Comparison of ENCODE assay signal across 21 cellular contexts in genomic region chr12:94379479-94380113, GRCh38.
A peak's percentile ranks its signal among the peaks of the same experiment; 100 is the strongest.
DNase-seq lines count a peak whose midpoint lies in the region; ATAC-seq and TF ChIP-seq lines count a peak whose summit lies in the region.
"Had no signal": no experiment of that assay in that cellular context is flagged by ENCODE, and none has a peak within 500 bp of the region (broad histone marks: within the 10 kb centered on the region; RNA-seq: fewer than 3 reads in every experiment).

No MANE protein-coding gene starts in this region.

- BruUV-seq in Calu3 (replicated peaks; lab: Mats Ljungman, UMichigan) (no TSS peak), IMR-90 (replicated peaks; lab: Mats Ljungman, UMichigan) (no TSS peak)

- no peaks in the 10 kb centered on the region for H3K79me1 ChIP-seq in IMR-90 (ENCODE audit: low read depth in 1 of 2, low read length in 2 of 2)

- no peak overlapping the region for H3K9ac ChIP-seq in IMR-90 (ENCODE audit: low read depth, low read length)
- H3K9ac ChIP-seq: SK-N-SH had no signal

- no peak for DNase-seq in activated CD8-positive, alpha-beta T cell treated with anti-CD3 and anti-CD28 coated beads for 36 hours
- DNase-seq in activated CD8-positive, alpha-beta T cell treated with anti-CD3 and anti-CD28 coated beads, Interleukin-2, amount 10 ng/mL, durations not matched to agents 7 days and 5 days: no peak
- DNase-seq in Calu3: no peak
- peak; percentile 12 for DNase-seq in IMR-90
- DNase-seq in myocyte (ENCODE audit: low read depth): peak; percentile 15
- no peak for DNase-seq in stomach
- DNase-seq in UCSD-AML1 (lab: John Stamatoyannopoulos, UW; ENCODE audit: unreplicated experiment): no peak
- DNase-seq: amygdala; effector CD4-positive, alpha-beta T cell; gastrocnemius medialis; GF-D8; left cardiac atrium; mesendoderm; NCI-H1092 treated with DMSO at 0.1 percent for 48 hours; NCI-H2081; RPMI8226; SK-N-SH; T1000 had no signal

- H3K18ac ChIP-seq in IMR-90 (ENCODE audit: low read depth, low read length): no peak overlapping the region

- H3K27ac ChIP-seq in IMR-90 (ENCODE audit: insufficient read depth, low read length): no peak overlapping the region
- H3K27ac ChIP-seq in gastroesophageal sphincter: no peak overlapping the region
- H3K27ac ChIP-seq in stomach: no peak overlapping the region
- H3K27ac ChIP-seq: C4-2B, gastrocnemius medialis had no signal

- H3K27ac Mint-ChIP-seq in activated CD8-positive, alpha-beta T cell treated with anti-CD3 and anti-CD28 coated beads for 36 hours: peak overlapping the region; percentile 48
- H3K27ac Mint-ChIP-seq in activated CD8-positive, alpha-beta T cell treated with anti-CD3 and anti-CD28 coated beads, Interleukin-2, amount 10 ng/mL, durations not matched to agents 7 days and 5 days: no peak overlapping the region
- H3K27ac Mint-ChIP-seq in Calu3 (ENCODE audit: unreplicated experiment): peak overlapping the region; percentile 69
- H3K27ac Mint-ChIP-seq: nephron had no signal

- H3K4ac ChIP-seq in IMR-90 (ENCODE audit: low read depth, low read length): no peak overlapping the region

- 71% methylated on average over 1 of the region's 3 CpGs; no CpG with 5 or more reads in 1 of the 2 experiments for WGBS in IMR-90 (ENCODE audit: extremely low coverage in 2 of 2, insufficient read length in 1 of 2), 2 experiments
- 69 to 79% methylated on average over 2 to 3 of the region's 3 CpGs for WGBS in gastroesophageal sphincter (ENCODE audit: low coverage in 1 of 2), 2 donors
- 80 to 91% (median 85%) methylated on average over 3 of the region's 3 CpGs for WGBS in stomach, 5 donors

- TF ChIP-seq EP300 in gastroesophageal sphincter (IDR thresholded peaks at IDR 0.05) (no peak), stomach (IDR thresholded peaks at IDR 0.05) (no peak)

- TF ChIP-seq RAD21 in IMR-90 (IDR thresholded peaks at IDR 0.05; ENCODE audit: low read length): no peak

- H3K56ac ChIP-seq in IMR-90 (ENCODE audit: extremely low read depth, insufficient read depth, low read length): no peak overlapping the region

- CTCF ChIA-PET in activated CD8-positive, alpha-beta T cell treated with anti-CD3 and anti-CD28 coated beads for 36 hours (lab: Charles Lee): interaction anchor here (0.6 to 1.4 kb wide), 4 partner anchors 24 to 486 kb away, joined by 3 to 4 read pairs (median 4); no protein-coding TSS in a partner anchor
- CTCF ChIA-PET in activated CD8-positive, alpha-beta T cell treated with anti-CD3 and anti-CD28 coated beads, Interleukin-2, amount 10 ng/mL, durations not matched to agents 7 days and 5 days (lab: Charles Lee): interaction anchor here (1.0 to 1.1 kb wide), 2 partner anchors 15 to 117 kb away, joined by 3 to 4 read pairs; no protein-coding TSS in a partner anchor
- CTCF ChIA-PET in Calu3 (lab: Charles Lee) (interaction anchor here (0.6 to 0.8 kb wide), 4 partner anchors 9 to 178 kb away, joined by 3 to 5 read pairs (median 4); no protein-coding TSS in a partner anchor), IMR-90 (lab: Yijun Ruan, JAX) (interaction anchor here (0.7 to 1.2 kb wide), 2 partner anchors 11 to 179 kb away, joined by 3 to 5 read pairs; no protein-coding TSS in a partner anchor)

- H3K9me1 ChIP-seq in IMR-90 (ENCODE audit: insufficient read depth, low read length): no peaks in the 10 kb centered on the region

- intact Hi-C loops in activated CD8-positive, alpha-beta T cell treated with anti-CD3 and anti-CD28 coated beads for 36 hours (cut with micrococcal nuclease): no loop called here
- intact Hi-C loops in Calu3 (cut with micrococcal nuclease; ENCODE audit: unreplicated experiment): loop anchor here (5.0 kb wide), 1 partner anchor 53 kb away; no protein-coding TSS in a partner anchor
- intact Hi-C loops in IMR-90 (cut with micrococcal nuclease): no loop called here
- intact Hi-C loops in stomach (cut with DNase I; ENCODE audit: low total_unique reads): no loop called here

- H3K4me3 ChIP-seq in IMR-90 (ENCODE audit: insufficient read depth, low read depth, low read length) (no peak overlapping the region), gastroesophageal sphincter (no peak overlapping the region), stomach (no peak overlapping the region)
- H3K4me3 ChIP-seq: gastrocnemius medialis had no signal

- no peak overlapping the region for H3K4me2 ChIP-seq in IMR-90 (ENCODE audit: low read depth, low read length)
- H3K4me2 ChIP-seq: SK-N-SH had no signal

- H4K8ac ChIP-seq in IMR-90 (ENCODE audit: low read depth in 2 of 2, low read length in 2 of 2): no peak overlapping the region

- ATAC-seq in activated CD8-positive, alpha-beta T cell treated with anti-CD3 and anti-CD28 coated beads for 36 hours: peak; percentile 55
- ATAC-seq in activated CD8-positive, alpha-beta T cell treated with anti-CD3 and anti-CD28 coated beads, Interleukin-2, amount 10 ng/mL, durations not matched to agents 7 days and 5 days: no peak
- ATAC-seq in IMR-90 (ENCODE audit: low read depth) (no peak), gastroesophageal sphincter (no peak)
- ATAC-seq: gastrocnemius medialis, left cardiac atrium had no signal

- H2BK5ac ChIP-seq in IMR-90 (ENCODE audit: low read depth, low read length, poor library complexity, severe bottlenecking): no peak overlapping the region

- TF ChIP-seq CTCF in activated CD8-positive, alpha-beta T cell treated with anti-CD3 and anti-CD28 coated beads for 36 hours (IDR thresholded peaks at IDR 0.05): no peak
- TF ChIP-seq CTCF in Calu3 (IDR thresholded peaks at IDR 0.05; ENCODE audit: unreplicated experiment): no peak
- TF ChIP-seq CTCF in IMR-90 (conservative IDR thresholded peaks at IDR 0.05; ENCODE audit: low read depth, low read length): no peak
- no peak for TF ChIP-seq CTCF in gastroesophageal sphincter (IDR thresholded peaks at IDR 0.05)
- no peak for TF ChIP-seq CTCF in stomach (IDR thresholded peaks at IDR 0.05)

- H3K4me1 ChIP-seq in IMR-90 (ENCODE audit: control insufficient read depth, insufficient read depth, low read length) (0 out of 2 replicates have a peak, but pooled peaks cover 2% of the 10 kb centered on the region), gastroesophageal sphincter (no peaks in the 10 kb centered on the region), stomach (no peaks in the 10 kb centered on the region)

- no peaks in the 10 kb centered on the region for H4K20me1 ChIP-seq in IMR-90 (ENCODE audit: insufficient read depth, low read length)

- H4K91ac ChIP-seq in IMR-90 (ENCODE audit: insufficient read depth, low read depth, low read length): no peak overlapping the region

- no peaks in the 10 kb centered on the region for H3K27me3 Mint-ChIP-seq in activated CD8-positive, alpha-beta T cell treated with anti-CD3 and anti-CD28 coated beads for 36 hours
- no peaks in the 10 kb centered on the region for H3K27me3 Mint-ChIP-seq in activated CD8-positive, alpha-beta T cell treated with anti-CD3 and anti-CD28 coated beads, Interleukin-2, amount 10 ng/mL, durations not matched to agents 7 days and 5 days (ENCODE audit: low read depth)
- H3K27me3 Mint-ChIP-seq in Calu3 (ENCODE audit: unreplicated experiment): no peaks in the 10 kb centered on the region

- no peak overlapping the region for H2AK5ac ChIP-seq in IMR-90 (ENCODE audit: low read depth, low read length)

- dilution Hi-C loops in IMR-90 (cut with HindIII; ENCODE audit: low sequenced_read_pairs, unreplicated experiment): no loop called here

- no peak overlapping the region for H2BK120ac ChIP-seq in IMR-90 (ENCODE audit: low read depth, low read length)

- TF ChIP-seq POLR2A in IMR-90 (IDR thresholded peaks at IDR 0.05; ENCODE audit: low read depth, low read length): no peak
- TF ChIP-seq POLR2A in gastroesophageal sphincter (IDR thresholded peaks at IDR 0.05): no peak
- TF ChIP-seq POLR2A in stomach (IDR thresholded peaks at IDR 0.05): no peak

- H3K23ac ChIP-seq in IMR-90 (ENCODE audit: low read depth, low read length): no peak overlapping the region

- H3K4me3 Mint-ChIP-seq in activated CD8-positive, alpha-beta T cell treated with anti-CD3 and anti-CD28 coated beads for 36 hours: no peak overlapping the region
- H3K4me3 Mint-ChIP-seq in activated CD8-positive, alpha-beta T cell treated with anti-CD3 and anti-CD28 coated beads, Interleukin-2, amount 10 ng/mL, durations not matched to agents 7 days and 5 days: no peak overlapping the region
- H3K4me3 Mint-ChIP-seq in Calu3 (ENCODE audit: low read depth, unreplicated experiment): no peak overlapping the region
- H3K4me3 Mint-ChIP-seq: nephron had no signal

- POLR2A ChIA-PET in activated CD8-positive, alpha-beta T cell treated with anti-CD3 and anti-CD28 coated beads for 36 hours (lab: Charles Lee): interaction anchor here (1.5 kb wide), 1 partner anchor 110 kb away, joined by 3 read pairs; no protein-coding TSS in a partner anchor
- POLR2A ChIA-PET in activated CD8-positive, alpha-beta T cell treated with anti-CD3 and anti-CD28 coated beads, Interleukin-2, amount 10 ng/mL, durations not matched to agents 7 days and 5 days (lab: Charles Lee): no interaction called here
- POLR2A ChIA-PET in IMR-90 (lab: Charles Lee; ENCODE audit: unreplicated experiment): interaction anchor here (0.5 to 0.6 kb wide), 2 partner anchors 166 to 1549 kb away, joined by 3 to 9 read pairs; no protein-coding TSS in a partner anchor

- peaks cover 22% of the 10 kb centered on the region for H3K4me1 Mint-ChIP-seq in activated CD8-positive, alpha-beta T cell treated with anti-CD3 and anti-CD28 coated beads for 36 hours (ENCODE audit: low read depth)
- peaks cover 8% of the 10 kb centered on the region for H3K4me1 Mint-ChIP-seq in activated CD8-positive, alpha-beta T cell treated with anti-CD3 and anti-CD28 coated beads, Interleukin-2, amount 10 ng/mL, durations not matched to agents 7 days and 5 days (ENCODE audit: low read depth)
- peaks cover 16% of the 10 kb centered on the region for H3K4me1 Mint-ChIP-seq in Calu3 (ENCODE audit: low read depth, unreplicated experiment)
- H3K4me1 Mint-ChIP-seq: nephron had no signal

- no peak overlapping the region for H3K14ac ChIP-seq in IMR-90 (replicated peaks; ENCODE audit: low read depth, low read length)

- no peak overlapping the region for H4K5ac ChIP-seq in IMR-90 (ENCODE audit: low read depth, low read length)

- in situ Hi-C loops in IMR-90 (cut with MboI; ENCODE audit: low sequenced_read_pairs): no loop called here

- H3K9me3 Mint-ChIP-seq in activated CD8-positive, alpha-beta T cell treated with anti-CD3 and anti-CD28 coated beads for 36 hours: peaks cover 7% of the 10 kb centered on the region
- peaks cover 14% of the 10 kb centered on the region for H3K9me3 Mint-ChIP-seq in activated CD8-positive, alpha-beta T cell treated with anti-CD3 and anti-CD28 coated beads, Interleukin-2, amount 10 ng/mL, durations not matched to agents 7 days and 5 days (ENCODE audit: insufficient read depth)
- peaks cover 3% of the 10 kb centered on the region for H3K9me3 Mint-ChIP-seq in Calu3 (ENCODE audit: low read depth, unreplicated experiment)

- H3K36me3 ChIP-seq in IMR-90 (ENCODE audit: control insufficient read depth, insufficient read depth, low read length) (no peaks in the 10 kb centered on the region), gastroesophageal sphincter (peaks cover 0 to 8% of the 10 kb centered on the region in 2 donors), stomach (peaks cover 0 to 27% (median 15%) of the 10 kb centered on the region in 4 donors)

- H2AFZ ChIP-seq in IMR-90 (replicated peaks; ENCODE audit: low read length, poor library complexity): no peak overlapping the region

- H2AK9ac ChIP-seq in IMR-90 (replicated peaks; ENCODE audit: low read depth, low read length, poor library complexity): no peak overlapping the region

- peaks cover 43% of the 10 kb centered on the region for H3K36me3 Mint-ChIP-seq in activated CD8-positive, alpha-beta T cell treated with anti-CD3 and anti-CD28 coated beads for 36 hours (ENCODE audit: low read depth)
- H3K36me3 Mint-ChIP-seq in activated CD8-positive, alpha-beta T cell treated with anti-CD3 and anti-CD28 coated beads, Interleukin-2, amount 10 ng/mL, durations not matched to agents 7 days and 5 days (ENCODE audit: low read depth): peaks cover 39% of the 10 kb centered on the region
- no peaks in the 10 kb centered on the region for H3K36me3 Mint-ChIP-seq in Calu3 (ENCODE audit: insufficient read depth, unreplicated experiment)

- H2BK15ac ChIP-seq in IMR-90 (ENCODE audit: low read depth, low read length): no peak overlapping the region

- H3K27me3 ChIP-seq in IMR-90 (ENCODE audit: control insufficient read depth, insufficient read depth, low read length): no peaks in the 10 kb centered on the region
- H3K27me3 ChIP-seq in gastroesophageal sphincter: no peaks in the 10 kb centered on the region
- no peaks in the 10 kb centered on the region for H3K27me3 ChIP-seq in stomach
- H3K27me3 ChIP-seq: gastrocnemius medialis had no signal

- H3K9me3 ChIP-seq in IMR-90 (ENCODE audit: control insufficient read depth, insufficient read depth, low read length): no peaks in the 10 kb centered on the region
- peaks cover 0 to 9% (median 0%) of the 10 kb centered on the region in 3 donors for H3K9me3 ChIP-seq in gastroesophageal sphincter
- H3K9me3 ChIP-seq in stomach: peaks cover 0 to 9% (median 7%) of the 10 kb centered on the region in 4 donors
- H3K9me3 ChIP-seq: gastrocnemius medialis, SK-N-SH had no signal

- no peak overlapping the region for H2BK20ac ChIP-seq in IMR-90 (ENCODE audit: low read depth, low read length)

Comparison
In these comparisons a context has a peak if more than half of its experiments do, and no peak if none do; other contexts are left out.
1. DNase-seq: peak in IMR-90 (single experiment) and myocyte (single experiment); none in activated CD8-positive, alpha-beta T cell treated with anti-CD3 and anti-CD28 coated beads for 36 hours (single experiment), activated CD8-positive, alpha-beta T cell treated with anti-CD3 and anti-CD28 coated beads, Interleukin-2, amount 10 ng/mL, durations not matched to agents 7 days and 5 days (single experiment), Calu3 (single experiment), stomach (single experiment) and UCSD-AML1 (single experiment).